1 cellular context compared by ENCODE assay signal in the genomic region with DNA sequence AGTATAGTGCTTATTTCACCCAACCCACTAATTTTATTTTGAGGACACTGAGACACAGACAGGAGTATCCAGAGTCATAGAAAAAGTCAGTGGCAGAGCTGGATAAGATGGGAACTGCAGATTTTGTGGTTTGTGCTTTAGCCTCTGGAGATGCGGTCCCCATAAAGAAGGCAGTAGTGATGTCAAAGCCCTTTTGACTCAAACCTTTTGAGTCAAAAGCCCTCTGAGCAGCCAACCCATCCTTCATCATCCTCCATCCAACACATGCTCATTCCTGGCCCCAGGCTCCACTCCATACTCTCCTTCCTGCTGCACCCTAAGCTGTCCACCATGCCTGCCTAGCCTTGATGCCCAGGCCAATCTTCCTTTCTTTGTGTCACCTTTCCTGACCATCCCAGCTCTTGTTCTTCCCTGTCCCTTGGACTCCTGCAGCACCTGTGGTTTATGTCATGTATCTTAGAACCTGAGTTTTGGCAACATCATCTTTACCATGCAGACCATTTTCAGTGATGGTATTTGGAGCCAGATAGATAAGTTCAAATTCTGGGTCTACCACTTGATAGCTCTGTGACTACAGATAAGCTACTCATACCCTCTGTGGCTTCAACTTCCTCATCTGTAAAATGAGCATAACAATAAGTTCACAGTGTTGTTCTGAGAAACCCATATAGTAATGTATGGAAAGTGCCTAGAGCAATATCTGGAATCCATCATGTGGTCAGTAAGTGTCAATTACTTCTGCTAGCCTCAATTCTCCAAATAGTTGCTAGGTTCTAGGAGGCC.
A peak's percentile ranks its signal among the peaks of the same experiment; 100 is the strongest.
TF ChIP-seq lines count a peak whose summit lies in the region.

No MANE protein-coding gene starts in this region.

TF ChIP-seq in K562, 482 proteins besides CTCF, POLR2A, EP300 and RAD21 (continued from another document and continues in another):
- TF ChIP-seq, protein P1, sequence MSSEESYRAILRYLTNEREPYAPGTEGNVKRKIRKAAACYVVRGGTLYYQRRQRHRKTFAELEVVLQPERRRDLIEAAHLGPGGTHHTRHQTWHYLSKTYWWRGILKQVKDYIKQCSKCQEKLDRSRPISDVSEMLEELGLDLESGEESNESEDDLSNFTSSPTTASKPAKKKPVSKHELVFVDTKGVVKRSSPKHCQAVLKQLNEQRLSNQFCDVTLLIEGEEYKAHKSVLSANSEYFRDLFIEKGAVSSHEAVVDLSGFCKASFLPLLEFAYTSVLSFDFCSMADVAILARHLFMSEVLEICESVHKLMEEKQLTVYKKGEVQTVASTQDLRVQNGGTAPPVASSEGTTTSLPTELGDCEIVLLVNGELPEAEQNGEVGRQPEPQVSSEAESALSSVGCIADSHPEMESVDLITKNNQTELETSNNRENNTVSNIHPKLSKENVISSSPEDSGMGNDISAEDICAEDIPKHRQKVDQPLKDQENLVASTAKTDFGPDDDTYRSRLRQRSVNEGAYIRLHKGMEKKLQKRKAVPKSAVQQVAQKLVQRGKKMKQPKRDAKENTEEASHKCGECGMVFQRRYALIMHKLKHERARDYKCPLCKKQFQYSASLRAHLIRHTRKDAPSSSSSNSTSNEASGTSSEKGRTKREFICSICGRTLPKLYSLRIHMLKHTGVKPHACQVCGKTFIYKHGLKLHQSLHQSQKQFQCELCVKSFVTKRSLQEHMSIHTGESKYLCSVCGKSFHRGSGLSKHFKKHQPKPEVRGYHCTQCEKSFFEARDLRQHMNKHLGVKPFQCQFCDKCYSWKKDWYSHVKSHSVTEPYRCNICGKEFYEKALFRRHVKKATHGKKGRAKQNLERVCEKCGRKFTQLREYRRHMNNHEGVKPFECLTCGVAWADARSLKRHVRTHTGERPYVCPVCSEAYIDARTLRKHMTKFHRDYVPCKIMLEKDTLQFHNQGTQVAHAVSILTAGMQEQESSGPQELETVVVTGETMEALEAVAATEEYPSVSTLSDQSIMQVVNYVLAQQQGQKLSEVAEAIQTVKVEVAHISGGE (CRISPR knock-in tag; IDR thresholded peaks at IDR 0.05) = no peak
- TF ChIP-seq, protein P2, sequence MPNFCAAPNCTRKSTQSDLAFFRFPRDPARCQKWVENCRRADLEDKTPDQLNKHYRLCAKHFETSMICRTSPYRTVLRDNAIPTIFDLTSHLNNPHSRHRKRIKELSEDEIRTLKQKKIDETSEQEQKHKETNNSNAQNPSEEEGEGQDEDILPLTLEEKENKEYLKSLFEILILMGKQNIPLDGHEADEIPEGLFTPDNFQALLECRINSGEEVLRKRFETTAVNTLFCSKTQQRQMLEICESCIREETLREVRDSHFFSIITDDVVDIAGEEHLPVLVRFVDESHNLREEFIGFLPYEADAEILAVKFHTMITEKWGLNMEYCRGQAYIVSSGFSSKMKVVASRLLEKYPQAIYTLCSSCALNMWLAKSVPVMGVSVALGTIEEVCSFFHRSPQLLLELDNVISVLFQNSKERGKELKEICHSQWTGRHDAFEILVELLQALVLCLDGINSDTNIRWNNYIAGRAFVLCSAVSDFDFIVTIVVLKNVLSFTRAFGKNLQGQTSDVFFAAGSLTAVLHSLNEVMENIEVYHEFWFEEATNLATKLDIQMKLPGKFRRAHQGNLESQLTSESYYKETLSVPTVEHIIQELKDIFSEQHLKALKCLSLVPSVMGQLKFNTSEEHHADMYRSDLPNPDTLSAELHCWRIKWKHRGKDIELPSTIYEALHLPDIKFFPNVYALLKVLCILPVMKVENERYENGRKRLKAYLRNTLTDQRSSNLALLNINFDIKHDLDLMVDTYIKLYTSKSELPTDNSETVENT (CRISPR knock-in tag; IDR thresholded peaks at IDR 0.05) = no peak
- TF ChIP-seq, protein P3, sequence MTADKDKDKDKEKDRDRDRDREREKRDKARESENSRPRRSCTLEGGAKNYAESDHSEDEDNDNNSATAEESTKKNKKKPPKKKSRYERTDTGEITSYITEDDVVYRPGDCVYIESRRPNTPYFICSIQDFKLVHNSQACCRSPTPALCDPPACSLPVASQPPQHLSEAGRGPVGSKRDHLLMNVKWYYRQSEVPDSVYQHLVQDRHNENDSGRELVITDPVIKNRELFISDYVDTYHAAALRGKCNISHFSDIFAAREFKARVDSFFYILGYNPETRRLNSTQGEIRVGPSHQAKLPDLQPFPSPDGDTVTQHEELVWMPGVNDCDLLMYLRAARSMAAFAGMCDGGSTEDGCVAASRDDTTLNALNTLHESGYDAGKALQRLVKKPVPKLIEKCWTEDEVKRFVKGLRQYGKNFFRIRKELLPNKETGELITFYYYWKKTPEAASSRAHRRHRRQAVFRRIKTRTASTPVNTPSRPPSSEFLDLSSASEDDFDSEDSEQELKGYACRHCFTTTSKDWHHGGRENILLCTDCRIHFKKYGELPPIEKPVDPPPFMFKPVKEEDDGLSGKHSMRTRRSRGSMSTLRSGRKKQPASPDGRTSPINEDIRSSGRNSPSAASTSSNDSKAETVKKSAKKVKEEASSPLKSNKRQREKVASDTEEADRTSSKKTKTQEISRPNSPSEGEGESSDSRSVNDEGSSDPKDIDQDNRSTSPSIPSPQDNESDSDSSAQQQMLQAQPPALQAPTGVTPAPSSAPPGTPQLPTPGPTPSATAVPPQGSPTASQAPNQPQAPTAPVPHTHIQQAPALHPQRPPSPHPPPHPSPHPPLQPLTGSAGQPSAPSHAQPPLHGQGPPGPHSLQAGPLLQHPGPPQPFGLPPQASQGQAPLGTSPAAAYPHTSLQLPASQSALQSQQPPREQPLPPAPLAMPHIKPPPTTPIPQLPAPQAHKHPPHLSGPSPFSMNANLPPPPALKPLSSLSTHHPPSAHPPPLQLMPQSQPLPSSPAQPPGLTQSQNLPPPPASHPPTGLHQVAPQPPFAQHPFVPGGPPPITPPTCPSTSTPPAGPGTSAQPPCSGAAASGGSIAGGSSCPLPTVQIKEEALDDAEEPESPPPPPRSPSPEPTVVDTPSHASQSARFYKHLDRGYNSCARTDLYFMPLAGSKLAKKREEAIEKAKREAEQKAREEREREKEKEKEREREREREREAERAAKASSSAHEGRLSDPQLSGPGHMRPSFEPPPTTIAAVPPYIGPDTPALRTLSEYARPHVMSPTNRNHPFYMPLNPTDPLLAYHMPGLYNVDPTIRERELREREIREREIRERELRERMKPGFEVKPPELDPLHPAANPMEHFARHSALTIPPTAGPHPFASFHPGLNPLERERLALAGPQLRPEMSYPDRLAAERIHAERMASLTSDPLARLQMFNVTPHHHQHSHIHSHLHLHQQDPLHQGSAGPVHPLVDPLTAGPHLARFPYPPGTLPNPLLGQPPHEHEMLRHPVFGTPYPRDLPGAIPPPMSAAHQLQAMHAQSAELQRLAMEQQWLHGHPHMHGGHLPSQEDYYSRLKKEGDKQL (CRISPR knock-in tag; IDR thresholded peaks at IDR 0.05; ENCODE audit: borderline replicate concordance) = no peak
- TF ChIP-seq NFE2 (IDR thresholded peaks at IDR 0.05; ENCODE audit: low read depth) (no peak; the same call in 1 of the 2 replicates), RCOR1 (IDR thresholded peaks at IDR 0.05; ENCODE audit: borderline replicate concordance in 1 of 2, low read depth in 2 of 2, low read length in 2 of 2) (peak in 1 of 2 experiments; percentile 15; a peak in 1 of 4 replicates), SMARCA5 (IDR thresholded peaks at IDR 0.05) (peak; percentile 43; the same call in 1 of the 2 replicates), POLR2AphosphoS2 (IDR thresholded peaks at IDR 0.05; ENCODE audit: low read length) (no peak), WHSC1 (IDR thresholded peaks at IDR 0.05; ENCODE audit: low read length) (no peak), CAMTA2 (CRISPR knock-in tag; conservative IDR thresholded peaks at IDR 0.05) (no peak), ZNF274 (IDR thresholded peaks at IDR 0.05; ENCODE audit: borderline replicate concordance, low read depth, low read length) (no peak), NELFE (IDR thresholded peaks at IDR 0.05; ENCODE audit: insufficient read depth, insufficient read length) (no peak), ETV6 (IDR thresholded peaks at IDR 0.05; ENCODE audit: borderline replicate concordance in 1 of 2, low read depth in 2 of 2, low read length in 1 of 2) (no peak), ETV6 (CRISPR knock-in tag; IDR thresholded peaks at IDR 0.05; ENCODE audit: borderline replicate concordance) (no peak), BCL6 (CRISPR knock-in tag; IDR thresholded peaks at IDR 0.05) (no peak), ELF2 (CRISPR knock-in tag; IDR thresholded peaks at IDR 0.05) (no peak), NR2C1 (IDR thresholded peaks at IDR 0.05) (no peak), NR2C1 (tag; IDR thresholded peaks at IDR 0.05) (no peak), MEF2D (tag; conservative IDR thresholded peaks at IDR 0.05; ENCODE audit: low read depth) (no peak), KLF1 (tag; IDR thresholded peaks at IDR 0.05) (no peak)
- TF ChIP-seq, protein P4, sequence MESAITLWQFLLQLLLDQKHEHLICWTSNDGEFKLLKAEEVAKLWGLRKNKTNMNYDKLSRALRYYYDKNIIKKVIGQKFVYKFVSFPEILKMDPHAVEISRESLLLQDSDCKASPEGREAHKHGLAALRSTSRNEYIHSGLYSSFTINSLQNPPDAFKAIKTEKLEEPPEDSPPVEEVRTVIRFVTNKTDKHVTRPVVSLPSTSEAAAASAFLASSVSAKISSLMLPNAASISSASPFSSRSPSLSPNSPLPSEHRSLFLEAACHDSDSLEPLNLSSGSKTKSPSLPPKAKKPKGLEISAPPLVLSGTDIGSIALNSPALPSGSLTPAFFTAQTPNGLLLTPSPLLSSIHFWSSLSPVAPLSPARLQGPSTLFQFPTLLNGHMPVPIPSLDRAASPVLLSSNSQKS (CRISPR knock-in tag; IDR thresholded peaks at IDR 0.05) = no peak
- TF ChIP-seq, protein P5, sequence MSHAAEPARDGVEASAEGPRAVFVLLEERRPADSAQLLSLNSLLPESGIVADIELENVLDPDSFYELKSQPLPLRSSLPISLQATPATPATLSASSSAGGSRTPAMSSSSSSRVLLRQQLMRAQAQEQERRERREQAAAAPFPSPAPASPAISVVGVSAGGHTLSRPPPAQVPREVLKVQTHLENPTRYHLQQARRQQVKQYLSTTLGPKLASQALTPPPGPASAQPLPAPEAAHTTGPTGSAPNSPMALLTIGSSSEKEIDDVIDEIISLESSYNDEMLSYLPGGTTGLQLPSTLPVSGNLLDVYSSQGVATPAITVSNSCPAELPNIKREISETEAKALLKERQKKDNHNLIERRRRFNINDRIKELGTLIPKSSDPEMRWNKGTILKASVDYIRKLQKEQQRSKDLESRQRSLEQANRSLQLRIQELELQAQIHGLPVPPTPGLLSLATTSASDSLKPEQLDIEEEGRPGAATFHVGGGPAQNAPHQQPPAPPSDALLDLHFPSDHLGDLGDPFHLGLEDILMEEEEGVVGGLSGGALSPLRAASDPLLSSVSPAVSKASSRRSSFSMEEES (CRISPR knock-in tag; IDR thresholded peaks at IDR 0.05) = no peak
- TF ChIP-seq, protein P6, sequence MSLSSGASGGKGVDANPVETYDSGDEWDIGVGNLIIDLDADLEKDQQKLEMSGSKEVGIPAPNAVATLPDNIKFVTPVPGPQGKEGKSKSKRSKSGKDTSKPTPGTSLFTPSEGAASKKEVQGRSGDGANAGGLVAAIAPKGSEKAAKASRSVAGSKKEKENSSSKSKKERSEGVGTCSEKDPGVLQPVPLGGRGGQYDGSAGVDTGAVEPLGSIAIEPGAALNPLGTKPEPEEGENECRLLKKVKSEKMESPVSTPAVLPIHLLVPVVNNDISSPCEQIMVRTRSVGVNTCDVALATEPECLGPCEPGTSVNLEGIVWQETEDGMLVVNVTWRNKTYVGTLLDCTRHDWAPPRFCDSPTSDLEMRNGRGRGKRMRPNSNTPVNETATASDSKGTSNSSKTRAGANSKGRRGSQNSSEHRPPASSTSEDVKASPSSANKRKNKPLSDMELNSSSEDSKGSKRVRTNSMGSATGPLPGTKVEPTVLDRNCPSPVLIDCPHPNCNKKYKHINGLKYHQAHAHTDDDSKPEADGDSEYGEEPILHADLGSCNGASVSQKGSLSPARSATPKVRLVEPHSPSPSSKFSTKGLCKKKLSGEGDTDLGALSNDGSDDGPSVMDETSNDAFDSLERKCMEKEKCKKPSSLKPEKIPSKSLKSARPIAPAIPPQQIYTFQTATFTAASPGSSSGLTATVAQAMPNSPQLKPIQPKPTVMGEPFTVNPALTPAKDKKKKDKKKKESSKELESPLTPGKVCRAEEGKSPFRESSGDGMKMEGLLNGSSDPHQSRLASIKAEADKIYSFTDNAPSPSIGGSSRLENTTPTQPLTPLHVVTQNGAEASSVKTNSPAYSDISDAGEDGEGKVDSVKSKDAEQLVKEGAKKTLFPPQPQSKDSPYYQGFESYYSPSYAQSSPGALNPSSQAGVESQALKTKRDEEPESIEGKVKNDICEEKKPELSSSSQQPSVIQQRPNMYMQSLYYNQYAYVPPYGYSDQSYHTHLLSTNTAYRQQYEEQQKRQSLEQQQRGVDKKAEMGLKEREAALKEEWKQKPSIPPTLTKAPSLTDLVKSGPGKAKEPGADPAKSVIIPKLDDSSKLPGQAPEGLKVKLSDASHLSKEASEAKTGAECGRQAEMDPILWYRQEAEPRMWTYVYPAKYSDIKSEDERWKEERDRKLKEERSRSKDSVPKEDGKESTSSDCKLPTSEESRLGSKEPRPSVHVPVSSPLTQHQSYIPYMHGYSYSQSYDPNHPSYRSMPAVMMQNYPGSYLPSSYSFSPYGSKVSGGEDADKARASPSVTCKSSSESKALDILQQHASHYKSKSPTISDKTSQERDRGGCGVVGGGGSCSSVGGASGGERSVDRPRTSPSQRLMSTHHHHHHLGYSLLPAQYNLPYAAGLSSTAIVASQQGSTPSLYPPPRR (CRISPR knock-in tag; IDR thresholded peaks at IDR 0.05; ENCODE audit: borderline replicate concordance) = no peak
- TF ChIP-seq, protein P7, sequence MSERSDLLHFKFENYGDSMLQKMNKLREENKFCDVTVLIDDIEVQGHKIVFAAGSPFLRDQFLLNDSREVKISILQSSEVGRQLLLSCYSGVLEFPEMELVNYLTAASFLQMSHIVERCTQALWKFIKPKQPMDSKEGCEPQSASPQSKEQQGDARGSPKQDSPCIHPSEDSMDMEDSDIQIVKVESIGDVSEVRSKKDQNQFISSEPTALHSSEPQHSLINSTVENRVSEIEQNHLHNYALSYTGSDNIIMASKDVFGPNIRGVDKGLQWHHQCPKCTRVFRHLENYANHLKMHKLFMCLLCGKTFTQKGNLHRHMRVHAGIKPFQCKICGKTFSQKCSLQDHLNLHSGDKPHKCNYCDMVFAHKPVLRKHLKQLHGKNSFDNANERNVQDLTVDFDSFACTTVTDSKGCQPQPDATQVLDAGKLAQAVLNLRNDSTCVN (CRISPR knock-in tag; IDR thresholded peaks at IDR 0.05) = no peak
- TF ChIP-seq, protein P8, sequence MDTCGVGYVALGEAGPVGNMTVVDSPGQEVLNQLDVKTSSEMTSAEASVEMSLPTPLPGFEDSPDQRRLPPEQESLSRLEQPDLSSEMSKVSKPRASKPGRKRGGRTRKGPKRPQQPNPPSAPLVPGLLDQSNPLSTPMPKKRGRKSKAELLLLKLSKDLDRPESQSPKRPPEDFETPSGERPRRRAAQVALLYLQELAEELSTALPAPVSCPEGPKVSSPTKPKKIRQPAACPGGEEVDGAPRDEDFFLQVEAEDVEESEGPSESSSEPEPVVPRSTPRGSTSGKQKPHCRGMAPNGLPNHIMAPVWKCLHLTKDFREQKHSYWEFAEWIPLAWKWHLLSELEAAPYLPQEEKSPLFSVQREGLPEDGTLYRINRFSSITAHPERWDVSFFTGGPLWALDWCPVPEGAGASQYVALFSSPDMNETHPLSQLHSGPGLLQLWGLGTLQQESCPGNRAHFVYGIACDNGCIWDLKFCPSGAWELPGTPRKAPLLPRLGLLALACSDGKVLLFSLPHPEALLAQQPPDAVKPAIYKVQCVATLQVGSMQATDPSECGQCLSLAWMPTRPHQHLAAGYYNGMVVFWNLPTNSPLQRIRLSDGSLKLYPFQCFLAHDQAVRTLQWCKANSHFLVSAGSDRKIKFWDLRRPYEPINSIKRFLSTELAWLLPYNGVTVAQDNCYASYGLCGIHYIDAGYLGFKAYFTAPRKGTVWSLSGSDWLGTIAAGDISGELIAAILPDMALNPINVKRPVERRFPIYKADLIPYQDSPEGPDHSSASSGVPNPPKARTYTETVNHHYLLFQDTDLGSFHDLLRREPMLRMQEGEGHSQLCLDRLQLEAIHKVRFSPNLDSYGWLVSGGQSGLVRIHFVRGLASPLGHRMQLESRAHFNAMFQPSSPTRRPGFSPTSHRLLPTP (IDR thresholded peaks at IDR 0.05; ENCODE audit: borderline replicate concordance, extremely low read depth, insufficient read length) = no peak
